Comparison of ENCODE assay signal across 25 cellular contexts in the genomic region with DNA sequence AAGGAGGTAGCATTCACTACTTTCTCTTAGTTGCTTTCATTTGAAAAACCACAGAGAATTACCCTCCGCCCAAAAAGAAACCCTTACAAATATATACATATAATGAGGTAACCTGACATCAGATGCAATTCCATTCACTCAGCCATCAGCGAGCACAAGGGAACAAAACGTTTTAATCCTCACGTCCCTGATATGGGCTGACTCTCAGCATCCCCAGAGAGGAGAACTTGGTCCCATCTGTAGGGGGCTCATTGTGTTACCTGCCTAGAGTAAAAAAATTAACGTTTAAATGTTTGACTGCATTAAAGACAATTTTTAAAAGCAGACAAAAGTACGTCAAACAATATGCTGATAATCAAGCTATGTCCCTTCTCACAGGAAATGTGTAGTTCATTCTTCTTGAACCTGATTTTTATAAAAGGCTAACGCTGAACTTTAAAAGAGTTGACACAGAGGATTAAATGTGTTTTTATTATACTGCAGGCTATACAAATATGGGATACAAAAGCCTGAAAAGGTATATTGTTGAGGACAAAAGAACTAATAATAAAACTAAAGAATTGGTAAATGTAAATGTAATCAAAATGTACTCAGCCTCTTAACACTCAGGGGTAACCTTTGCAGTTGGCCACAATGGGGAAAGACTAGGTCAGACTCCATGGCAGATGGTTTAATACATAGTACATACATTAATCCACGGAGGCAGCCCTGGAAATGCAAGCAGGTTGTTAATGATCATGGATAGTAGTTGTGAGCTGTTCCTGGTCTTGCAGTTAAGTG. TPM values are rescaled to one million over a fixed set of nuclear protein-coding genes. Genes with fewer than 3 reads are reported as not detected.
"Had no signal": no experiment of that assay in that cellular context is flagged by ENCODE, and none has a peak within 500 bp of the region (broad histone marks: within the 10 kb centered on the region; RNA-seq: fewer than 3 reads in every experiment).

No MANE protein-coding gene starts in this region.

- H3K9me3 Mint-ChIP-seq: activated T-cell treated with anti-CD3 and anti-CD28 coated beads, Interleukin-2, amount 50 U/mL, for 72 hours; central memory CD8-positive, alpha-beta T cell; dendritic cell treated with granulocyte-macrophage colony-stimulating factor and Interleukin-4, amounts not matched to agents 40 ng/mL and 50 ng/mL, for 4 days; memory B cell; naive thymus-derived CD4-positive, alpha-beta T cell had no signal

- ATAC-seq: activated CD4-positive, alpha-beta T cell treated with anti-CD3 and anti-CD28 coated beads for 36 hours; activated CD8-positive, alpha-beta memory T cell treated with anti-CD3 and anti-CD28 coated beads, Interleukin-2, amount 10 ng/mL, durations not matched to agents 7 days and 5 days; activated CD8-positive, alpha-beta T cell treated with anti-CD3 and anti-CD28 coated beads, Interleukin-2, amount 10 ng/mL, durations not matched to agents 7 days and 5 days; activated T-cell treated with anti-CD3 and anti-CD28 coated beads, Interleukin-2, amount 50 U/mL, for 72 hours; foreskin keratinocyte; heart left ventricle; naive thymus-derived CD4-positive, alpha-beta T cell; right cardiac atrium; upper lobe of right lung had no signal

- H3K36me3 ChIP-seq: esophagus muscularis mucosa, suprapubic skin, tibial artery, upper lobe of right lung had no signal

- H3K4me3 Mint-ChIP-seq: activated CD4-positive, alpha-beta T cell treated with anti-CD3 and anti-CD28 coated beads for 36 hours; activated CD8-positive, alpha-beta memory T cell treated with anti-CD3 and anti-CD28 coated beads, Interleukin-2, amount 10 ng/mL, durations not matched to agents 7 days and 5 days; activated CD8-positive, alpha-beta T cell treated with anti-CD3 and anti-CD28 coated beads, Interleukin-2, amount 10 ng/mL, durations not matched to agents 7 days and 5 days; activated naive CD8-positive, alpha-beta T cell; activated T-cell treated with anti-CD3 and anti-CD28 coated beads, Interleukin-2, amount 50 U/mL, for 72 hours; central memory CD8-positive, alpha-beta T cell; dendritic cell treated with granulocyte-macrophage colony-stimulating factor and Interleukin-4, amounts not matched to agents 40 ng/mL and 50 ng/mL, for 4 days; memory B cell; naive thymus-derived CD4-positive, alpha-beta T cell had no signal

- H3K36me3 Mint-ChIP-seq: activated CD8-positive, alpha-beta memory T cell treated with anti-CD3 and anti-CD28 coated beads, Interleukin-2, amount 10 ng/mL, durations not matched to agents 7 days and 5 days; memory B cell; naive thymus-derived CD4-positive, alpha-beta T cell had no signal

- H3K4me1 Mint-ChIP-seq: activated CD4-positive, alpha-beta T cell treated with anti-CD3 and anti-CD28 coated beads for 36 hours; activated CD8-positive, alpha-beta memory T cell treated with anti-CD3 and anti-CD28 coated beads, Interleukin-2, amount 10 ng/mL, durations not matched to agents 7 days and 5 days; central memory CD8-positive, alpha-beta T cell; naive thymus-derived CD4-positive, alpha-beta T cell had no signal

- H3K27ac ChIP-seq: esophagus muscularis mucosa, foreskin keratinocyte, heart left ventricle, suprapubic skin, upper lobe of right lung had no signal

- H3K4me3 ChIP-seq: esophagus muscularis mucosa, heart left ventricle, suprapubic skin, tibial artery, upper lobe of right lung had no signal

- DNase-seq: activated CD4-positive, alpha-beta T cell treated with anti-CD3 and anti-CD28 coated beads for 36 hours; activated CD4-positive, CD25-positive, alpha-beta regulatory T cell; activated CD8-positive, alpha-beta memory T cell treated with anti-CD3 and anti-CD28 coated beads, Interleukin-2, amount 10 ng/mL, durations not matched to agents 7 days and 5 days; activated CD8-positive, alpha-beta T cell treated with anti-CD3 and anti-CD28 coated beads, Interleukin-2, amount 10 ng/mL, durations not matched to agents 7 days and 5 days; activated naive CD4-positive, alpha-beta T cell; activated T-cell treated with anti-CD3 and anti-CD28 coated beads, Interleukin-2, amount 50 U/mL, for 72 hours; anterior cingulate cortex; effector CD4-positive, alpha-beta T cell; foreskin keratinocyte; heart left ventricle; midbrain; naive thymus-derived CD4-positive, alpha-beta T cell; posterior cingulate gyrus; right cardiac atrium; stimulated activated CD4-positive, alpha-beta T cell treated with anti-CD3 and anti-CD28 coated beads, Interleukin-15, amount 100 ng/mL, for 24 hours; stimulated activated CD4-positive, alpha-beta T cell treated with anti-CD3 and anti-CD28 coated beads, Interleukin-2, amount 100 ng/mL, for 24 hours; stimulated activated naive CD4-positive, alpha-beta T cell; tibial artery; upper lobe of right lung had no signal

- H3K27me3 ChIP-seq: esophagus muscularis mucosa, heart left ventricle, suprapubic skin, tibial artery, upper lobe of right lung had no signal

- H3K4me1 ChIP-seq: foreskin keratinocyte, suprapubic skin, upper lobe of right lung had no signal

- H3K27ac Mint-ChIP-seq: activated CD4-positive, alpha-beta T cell treated with anti-CD3 and anti-CD28 coated beads for 36 hours; activated CD8-positive, alpha-beta memory T cell treated with anti-CD3 and anti-CD28 coated beads, Interleukin-2, amount 10 ng/mL, durations not matched to agents 7 days and 5 days; activated CD8-positive, alpha-beta T cell treated with anti-CD3 and anti-CD28 coated beads, Interleukin-2, amount 10 ng/mL, durations not matched to agents 7 days and 5 days; activated naive CD8-positive, alpha-beta T cell; activated T-cell treated with anti-CD3 and anti-CD28 coated beads, Interleukin-2, amount 50 U/mL, for 72 hours; dendritic cell treated with granulocyte-macrophage colony-stimulating factor and Interleukin-4, amounts not matched to agents 40 ng/mL and 50 ng/mL, for 4 days; memory B cell; naive thymus-derived CD4-positive, alpha-beta T cell had no signal

- H3K9me3 ChIP-seq: esophagus muscularis mucosa, heart left ventricle, suprapubic skin, tibial artery, upper lobe of right lung had no signal

RNA-seq across cellular contexts. Expression of gene SOBP, which starts 57.3 kb away (rescaled TPM):
- total RNA-seq: foreskin keratinocyte had no signal
